In the genomic region with DNA sequence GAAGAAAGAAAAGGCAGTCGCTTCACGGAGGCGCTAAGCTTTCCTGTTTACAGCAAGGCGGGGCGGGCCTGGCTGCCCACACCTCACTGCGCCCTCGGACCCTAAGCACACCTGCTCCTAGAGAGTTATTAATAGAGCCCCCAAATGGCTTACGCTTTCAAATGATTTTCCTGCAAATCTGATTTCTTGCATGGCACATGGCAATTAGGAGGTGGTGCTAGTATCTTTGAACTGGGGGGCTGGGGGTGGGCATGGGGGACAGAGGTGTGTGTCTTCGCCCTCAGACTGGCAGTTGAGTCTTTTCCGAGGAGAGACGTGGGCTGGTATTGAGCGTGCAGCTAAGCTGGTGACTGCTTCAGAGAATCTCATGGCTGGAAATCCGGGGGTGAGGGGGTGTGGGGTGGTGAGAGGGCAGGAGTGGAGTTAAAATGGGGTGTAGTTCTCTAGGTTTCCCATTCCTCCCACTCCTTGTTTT, we compare ENCODE assay signal across 8 cellular contexts. TPM values are rescaled to one million over a fixed set of nuclear protein-coding genes. Genes with fewer than 3 reads are reported as not detected.
A peak's percentile ranks its signal among the peaks of the same experiment; 100 is the strongest.
DNase-seq lines count a peak whose midpoint lies in the region; ATAC-seq and TF ChIP-seq lines count a peak whose summit lies in the region.

No MANE protein-coding gene starts in this region.

- H3K4me1 ChIP-seq in BLaER1 treated with 17β-estradiol and CSF1 and Interleukin-3, amounts not matched to agents 10 nM and 100 nM: peaks cover 30 to 54% (median 42%) of the 10 kb centered on the region in 10 experiments
- peaks cover 81% of the 10 kb centered on the region for H3K4me1 ChIP-seq in left ventricle myocardium inferior
- H3K4me1 ChIP-seq in Karpas-422 (ENCODE audit: low read length): peaks cover 32% of the 10 kb centered on the region

- H3K9me2 ChIP-seq in Karpas-422 (replicated peaks; ENCODE audit: insufficient read depth, low read length): no peaks in the 10 kb centered on the region

- H3K79me2 ChIP-seq in Karpas-422 (ENCODE audit: low read length): no peaks in the 10 kb centered on the region

- H3K4me3 ChIP-seq in BLaER1 treated with 17β-estradiol and CSF1 and Interleukin-3, amounts not matched to agents 10 nM and 100 nM: peak overlapping the region; percentile 65 to 90 (median 76)
- H3K4me3 ChIP-seq in left ventricle myocardium inferior (peak overlapping the region; percentile 83), Karpas-422 (ENCODE audit: low read length) (no peak overlapping the region)

- H4K20me1 ChIP-seq in BLaER1 treated with 17β-estradiol and CSF1 and Interleukin-3, amounts not matched to agents 10 nM and 100 nM: peaks cover 0 to 34% (median 10%) of the 10 kb centered on the region in 11 experiments; a peak in 8 of 22 replicates
- 0 out of 2 replicates have a peak, but pooled peaks cover 6% of the 10 kb centered on the region for H4K20me1 ChIP-seq in Karpas-422 (ENCODE audit: insufficient read depth, low read depth, low read length)

- H3K27ac ChIP-seq in BLaER1 treated with 17β-estradiol and CSF1 and Interleukin-3, amounts not matched to agents 10 nM and 100 nM: peak overlapping the region; percentile 12 to 86 (median 56); a peak in 19 of 22 replicates
- H3K27ac ChIP-seq in left ventricle myocardium inferior (replicated peaks) (peak overlapping the region; percentile 98), Karpas-422 (ENCODE audit: low read length) (no peak overlapping the region)

- peak overlapping the region; percentile 80 to 98 (median 95) for H3K4me2 ChIP-seq in BLaER1 treated with 17β-estradiol and CSF1 and Interleukin-3, amounts not matched to agents 10 nM and 100 nM
- H3K4me2 ChIP-seq in Karpas-422 (ENCODE audit: low read depth, low read length, poor library complexity, severe bottlenecking): no peak overlapping the region

- H2AFZ ChIP-seq in Karpas-422 (ENCODE audit: low read length): no peak overlapping the region

- H3K9me3 ChIP-seq in BLaER1 treated with 17β-estradiol and CSF1 and Interleukin-3, amounts not matched to agents 10 nM and 100 nM (replicated peaks in 1 of 11): peaks cover 0 to 4% (median 0%) of the 10 kb centered on the region in 11 experiments; a peak in 1 of 22 replicates
- H3K9me3 ChIP-seq in left ventricle myocardium inferior (replicated peaks): no peaks in the 10 kb centered on the region
- no peaks in the 10 kb centered on the region for H3K9me3 ChIP-seq in Karpas-422 (ENCODE audit: low read length)

- H3K36me3 ChIP-seq in BLaER1 treated with 17β-estradiol and CSF1 and Interleukin-3, amounts not matched to agents 10 nM and 100 nM: peaks cover 10 to 41% (median 33%) of the 10 kb centered on the region in 11 experiments
- H3K36me3 ChIP-seq in left ventricle myocardium inferior: peaks cover 11% of the 10 kb centered on the region
- H3K36me3 ChIP-seq in Karpas-422 (ENCODE audit: insufficient read depth, low read length): no peaks in the 10 kb centered on the region

- peak; percentile 36 for DNase-seq in activated T-helper 1 cell treated with Interleukin-2 at 50 U/mL for 16 hours (ENCODE audit: low read depth)
- DNase-seq in left ventricle myocardium inferior: no peak
- DNase-seq in stimulated activated CD4-positive, alpha-beta T cell treated with anti-CD3 and anti-CD28 coated beads, Interleukin-2, amount 100 ng/mL, for 24 hours: peak; percentile 70 to 76
- no peak for DNase-seq in SKM-1 (lab: John Stamatoyannopoulos, UW; ENCODE audit: unreplicated experiment)
- no peak for DNase-seq in Karpas-422
- DNase-seq in 8988T: no peak

- intact Hi-C loops in left ventricle myocardium inferior (cut with micrococcal nuclease): no loop called here

- peaks cover 0 to 38% (median 35%) of the 10 kb centered on the region in 11 experiments; a peak in 20 of 22 replicates for H3K27me3 ChIP-seq in BLaER1 treated with 17β-estradiol and CSF1 and Interleukin-3, amounts not matched to agents 10 nM and 100 nM
- H3K27me3 ChIP-seq in left ventricle myocardium inferior (ENCODE audit: low read depth) (no peaks in the 10 kb centered on the region), Karpas-422 (ENCODE audit: low read length) (no peaks in the 10 kb centered on the region)

- TF ChIP-seq CTCF in left ventricle myocardium inferior (IDR thresholded peaks at IDR 0.05; ENCODE audit: borderline replicate concordance): no peak

- ATAC-seq in HG03432 (IDR thresholded peaks at IDR 0.05; ENCODE audit: unreplicated experiment): peak; percentile 12

- H3K9ac ChIP-seq in BLaER1 treated with 17β-estradiol and CSF1 and Interleukin-3, amounts not matched to agents 10 nM and 100 nM: peak overlapping the region; percentile 42 to 88 (median 65); a peak in 21 of 22 replicates
- no peak overlapping the region for H3K9ac ChIP-seq in Karpas-422 (ENCODE audit: low read length)

RNA-seq across cellular contexts. Expression of a gene that starts 1.3 kb away (rescaled TPM):
- 54.9 TPM for total RNA-seq in left ventricle myocardium inferior
- not detected in 2 replicates for total RNA-seq in Karpas-422 (2014; rRNA removed; shearing (Covaris generic); ENCODE audit: low replicate concordance)

Comparison
In these comparisons a context has a peak if more than half of its experiments do, and no peak if none do; other contexts are left out.
1. DNase-seq: peak in activated T-helper 1 cell treated with Interleukin-2 at 50 U/mL for 16 hours (single experiment) and stimulated activated CD4-positive, alpha-beta T cell treated with anti-CD3 and anti-CD28 coated beads, Interleukin-2, amount 100 ng/mL, for 24 hours (2 of 2); none in left ventricle myocardium inferior (single experiment), SKM-1 (single experiment), Karpas-422 (single experiment) and 8988T (single experiment).
2. RNA of a gene that starts 1.3 kb away (total RNA-seq): 54.9 TPM in left ventricle myocardium inferior (single experiment); not detected in Karpas-422; every median in the first group is over 10 times any median in the second.